26 cellular contexts compared by ENCODE assay signal in the genomic region with DNA sequence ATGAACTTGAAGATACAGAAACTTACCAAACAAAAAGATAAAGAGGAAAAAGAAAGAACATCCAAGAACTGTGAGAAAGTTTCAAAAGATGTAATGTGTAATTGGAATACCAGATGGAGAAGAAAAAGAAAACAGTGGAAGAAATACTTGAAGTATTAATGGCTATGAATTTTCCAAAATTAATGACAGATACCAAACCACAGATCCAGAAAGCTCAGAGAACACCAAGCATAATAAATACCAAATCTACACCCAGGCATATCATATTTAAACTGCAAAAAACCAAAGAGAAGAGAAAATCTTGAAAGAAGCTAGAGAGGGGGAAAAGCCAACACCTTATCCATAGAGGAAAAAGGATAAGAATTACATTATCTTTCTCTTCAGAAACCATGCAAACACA.
DNase-seq lines count a peak whose midpoint lies in the region; ATAC-seq, FAIRE-seq and TF ChIP-seq lines count a peak whose summit lies in the region.
"Had no signal": no experiment of that assay in that cellular context is flagged by ENCODE, and none has a peak within 500 bp of the region (broad histone marks: within the 10 kb centered on the region; RNA-seq: fewer than 3 reads in every experiment).

No MANE protein-coding gene starts in this region.

- H2AFZ ChIP-seq in astrocyte (ENCODE audit: low read depth, low read length), result no peak overlapping the region

- peaks cover 35% of the 10 kb centered on the region for H3K4me1 ChIP-seq in astrocyte (ENCODE audit: insufficient read depth, low read length)
- H3K4me1 ChIP-seq in suprapubic skin, result peaks cover 27% of the 10 kb centered on the region
- H3K4me1 ChIP-seq: BE2C, Peyer's patch had no signal

- H3K4me3 Mint-ChIP-seq in activated T-cell treated with anti-CD3 and anti-CD28 coated beads, Interleukin-2, amount 50 U/mL, for 72 hours, result no peak overlapping the region
- H3K4me3 Mint-ChIP-seq in Calu3 (ENCODE audit: low read depth, unreplicated experiment), result no peak overlapping the region
- no peak overlapping the region for H3K4me3 Mint-ChIP-seq in astrocyte (ENCODE audit: unreplicated experiment)
- H3K4me3 Mint-ChIP-seq in natural killer cell, result no peak overlapping the region
- H3K4me3 Mint-ChIP-seq: WTC11 had no signal

- TF ChIP-seq EP300 in suprapubic skin (IDR thresholded peaks at IDR 0.05), result no peak

- no TSS peak for BruUV-seq in Calu3 (replicated peaks; lab: Mats Ljungman, UMichigan)

- peak overlapping the region; percentile 77 for H3K27ac Mint-ChIP-seq in activated T-cell treated with anti-CD3 and anti-CD28 coated beads, Interleukin-2, amount 50 U/mL, for 72 hours
- H3K27ac Mint-ChIP-seq in Calu3 (ENCODE audit: unreplicated experiment) (peak overlapping the region; percentile 87), astrocyte (ENCODE audit: unreplicated experiment) (peak overlapping the region; percentile 70), natural killer cell (peak overlapping the region; percentile 94 to 96)
- H3K27ac Mint-ChIP-seq: WTC11 had no signal

- TF ChIP-seq CTCF in Calu3 (IDR thresholded peaks at IDR 0.05; ENCODE audit: unreplicated experiment) (no peak), astrocyte (IDR thresholded peaks at IDR 0.05; ENCODE audit: insufficient read depth, low read depth, low read length) (no peak), natural killer cell (IDR thresholded peaks at IDR 0.05) (no peak), suprapubic skin (IDR thresholded peaks at IDR 0.05) (peak in 1 of 2 donors; percentile 5)

- peaks cover 65% of the 10 kb centered on the region for H3K79me2 ChIP-seq in astrocyte (ENCODE audit: insufficient read depth, low read length)

- no peak overlapping the region for H3K9ac ChIP-seq in astrocyte (ENCODE audit: low read length)
- H3K9ac ChIP-seq: SK-N-SH had no signal

- no peak for DNase-seq in activated T-cell treated with anti-CD3 and anti-CD28 coated beads, Interleukin-2, amount 50 U/mL, for 72 hours
- DNase-seq in activated T-cell treated with anti-CD3 and anti-CD28 coated beads, Interleukin-2, amount 50 U/mL, for 1 hour, result no peak
- DNase-seq in Calu3 (no peak), astrocyte (ENCODE audit: low read depth) (no peak), natural killer cell (no peak), AG08396 (ENCODE audit: low spot score) (no peak), suprapubic skin (ENCODE audit: low spot score in 2 of 2) (no peak)
- DNase-seq: activated CD4-positive, alpha-beta T cell treated with anti-CD3 and anti-CD28 coated beads, Interleukin-2, amount 50 U/mL, for 4 hours; activated naive CD4-positive, alpha-beta T cell; BE2C; HCEC 1CT; Karpas-422; NCI-H1694 treated with DMSO at 0.1 percent for 48 hours; NCI-H2171 treated with DMSO at 0.1 percent for 48 hours; NCI-H524 treated with DMSO at 0.1 percent for 48 hours; Peyer's patch; psoas muscle; SK-N-SH; T-helper 9 cell had no signal

- peaks cover 22% of the 10 kb centered on the region for H3K36me3 ChIP-seq in astrocyte (ENCODE audit: insufficient read depth, low read length)
- H3K36me3 ChIP-seq in suprapubic skin, result peaks cover 2% of the 10 kb centered on the region
- H3K36me3 ChIP-seq: BE2C, Peyer's patch, vagina had no signal

- H3K9me3 ChIP-seq in astrocyte (ENCODE audit: insufficient read depth, low read depth, low read length) (peaks cover 2% of the 10 kb centered on the region), suprapubic skin (no peaks in the 10 kb centered on the region)
- H3K9me3 ChIP-seq: BE2C, neutrophil, Peyer's patch, psoas muscle, vagina had no signal

- H4K20me1 ChIP-seq in astrocyte (ENCODE audit: insufficient read depth, low read length), result peaks cover 27% of the 10 kb centered on the region

- H3K4me3 ChIP-seq in astrocyte (ENCODE audit: insufficient read depth, low read depth, low read length) (no peak overlapping the region), suprapubic skin (no peak overlapping the region)
- H3K4me3 ChIP-seq: A549, Peyer's patch, psoas muscle, vagina had no signal

- CTCF ChIA-PET in Calu3 (lab: Charles Lee), result no interaction called here

- no peak for FAIRE-seq in astrocyte (lab: Jason Lieb, UNC)
- FAIRE-seq: A549, D721Med, GM12892 had no signal

- no peak overlapping the region for H3K4me2 ChIP-seq in astrocyte (ENCODE audit: low read length)
- H3K4me2 ChIP-seq: A549, SK-N-SH had no signal

- TF ChIP-seq POLR2A in suprapubic skin (IDR thresholded peaks at IDR 0.05), result no peak

- ATAC-seq in activated T-cell treated with anti-CD3 and anti-CD28 coated beads, Interleukin-2, amount 50 U/mL, for 72 hours (replicated peaks in 1 of 2), result no peak
- ATAC-seq in natural killer cell, result no peak
- ATAC-seq in GM18520 (IDR thresholded peaks at IDR 0.05; ENCODE audit: unreplicated experiment), result no peak
- ATAC-seq: A549, psoas muscle, WTC11 had no signal

- H3K9me3 Mint-ChIP-seq in activated T-cell treated with anti-CD3 and anti-CD28 coated beads, Interleukin-2, amount 50 U/mL, for 72 hours, result peaks cover 2% of the 10 kb centered on the region in 2 donors
- H3K9me3 Mint-ChIP-seq in Calu3 (ENCODE audit: low read depth, unreplicated experiment), result peaks cover 4% of the 10 kb centered on the region
- H3K9me3 Mint-ChIP-seq in astrocyte (ENCODE audit: unreplicated experiment), result no peaks in the 10 kb centered on the region
- H3K9me3 Mint-ChIP-seq in natural killer cell, result no peaks in the 10 kb centered on the region

- H3K4me1 Mint-ChIP-seq in activated T-cell treated with anti-CD3 and anti-CD28 coated beads, Interleukin-2, amount 50 U/mL, for 72 hours (ENCODE audit: low read depth), result peaks cover 80% of the 10 kb centered on the region
- peaks cover 75% of the 10 kb centered on the region for H3K4me1 Mint-ChIP-seq in Calu3 (ENCODE audit: low read depth, unreplicated experiment)
- peaks cover 61% of the 10 kb centered on the region for H3K4me1 Mint-ChIP-seq in astrocyte (ENCODE audit: low read depth, unreplicated experiment)
- H3K4me1 Mint-ChIP-seq in natural killer cell, result peaks cover 85 to 87% of the 10 kb centered on the region in 2 donors

- intact Hi-C loops in Calu3 (cut with micrococcal nuclease; ENCODE audit: unreplicated experiment), result loop anchor here (5.0 to 10.0 kb wide), 2 partner anchors 60 to 77 kb away; no protein-coding TSS in a partner anchor
- intact Hi-C loops in natural killer cell (cut with micrococcal nuclease), result loop anchor here (5.0 kb wide), 1 partner anchor 177 kb away; no protein-coding TSS in a partner anchor

- no peaks in the 10 kb centered on the region for H3K27me3 ChIP-seq in astrocyte (ENCODE audit: insufficient read depth, low read length)
- H3K27me3 ChIP-seq in suprapubic skin, result no peaks in the 10 kb centered on the region
- H3K27me3 ChIP-seq: BE2C, neutrophil, Peyer's patch, vagina had no signal

- H3K36me3 Mint-ChIP-seq in activated T-cell treated with anti-CD3 and anti-CD28 coated beads, Interleukin-2, amount 50 U/mL, for 72 hours (ENCODE audit: insufficient read depth in 2 of 2), result peaks cover 12 to 39% of the 10 kb centered on the region in 2 donors
- H3K36me3 Mint-ChIP-seq in Calu3 (ENCODE audit: insufficient read depth, unreplicated experiment) (peaks cover 66% of the 10 kb centered on the region), astrocyte (ENCODE audit: low read depth, unreplicated experiment) (peaks cover 29% of the 10 kb centered on the region), natural killer cell (no peaks in the 10 kb centered on the region)

- no peak overlapping the region for H3K27ac ChIP-seq in astrocyte (ENCODE audit: low read depth, low read length)
- H3K27ac ChIP-seq in suprapubic skin, result no peak overlapping the region
- H3K27ac ChIP-seq: neutrophil, Peyer's patch, psoas muscle had no signal

- H3K27me3 Mint-ChIP-seq in activated T-cell treated with anti-CD3 and anti-CD28 coated beads, Interleukin-2, amount 50 U/mL, for 72 hours (ENCODE audit: low read depth), result no peaks in the 10 kb centered on the region
- H3K27me3 Mint-ChIP-seq in Calu3 (ENCODE audit: unreplicated experiment), result no peaks in the 10 kb centered on the region
- no peaks in the 10 kb centered on the region for H3K27me3 Mint-ChIP-seq in astrocyte (ENCODE audit: low read depth, unreplicated experiment)
- H3K27me3 Mint-ChIP-seq in natural killer cell (ENCODE audit: low read depth in 2 of 2), result no peaks in the 10 kb centered on the region
